ENCODE assay signal across 1 cellular context in genomic region chr3:37833790-37834189, GRCh38.
TF ChIP-seq lines count a peak whose summit lies in the region.

No MANE protein-coding gene starts in this region.

TF ChIP-seq in WTC11, 78 proteins besides CTCF, POLR2A, EP300 and RAD21 (continued from another document):
- TF ChIP-seq AR (CRISPR knock-in tag; IDR thresholded peaks at IDR 0.05) (no peak), ATF6 (CRISPR knock-in tag; IDR thresholded peaks at IDR 0.05) (no peak), FOXP1 (CRISPR knock-in tag; IDR thresholded peaks at IDR 0.05; ENCODE audit: borderline replicate concordance) (no peak), KAT7 (CRISPR knock-in tag; IDR thresholded peaks at IDR 0.05; ENCODE audit: borderline replicate concordance) (no peak), ZNF263 (CRISPR knock-in tag; IDR thresholded peaks at IDR 0.05; ENCODE audit: low read depth) (no peak), E2F5 (CRISPR knock-in tag; IDR thresholded peaks at IDR 0.05) (no peak)
